ENCODE assay signal across 10 cellular contexts in genomic region chr9:131618071-131618479, GRCh38.
DNase-seq lines count a peak whose midpoint lies in the region; ATAC-seq and TF ChIP-seq lines count a peak whose summit lies in the region.
"Had no signal": no experiment of that assay in that cellular context is flagged by ENCODE, and none has a peak within 500 bp of the region (broad histone marks: within the 10 kb centered on the region; RNA-seq: fewer than 3 reads in every experiment).

No MANE protein-coding gene starts in this region.

- no peaks in the 10 kb centered on the region for H3K9me3 ChIP-seq in T-helper 17 cell (ENCODE audit: control insufficient read depth, low read length, poor library complexity, severe bottlenecking)
- H3K9me3 ChIP-seq in heart right ventricle: peaks cover 0 to 8% (median 0%) of the 10 kb centered on the region in 11 donors

- H3K27me3 Mint-ChIP-seq in T-helper 17 cell: no peaks in the 10 kb centered on the region
- H3K27me3 Mint-ChIP-seq in T-cell: no peaks in the 10 kb centered on the region

- intact Hi-C loops in heart right ventricle (cut with DNase I): loop anchor here in 1 of 10 donors (2.0 kb wide), 1 partner anchor 91 kb away; no protein-coding TSS in a partner anchor

- peaks cover 0 to 100% (median 47%) of the 10 kb centered on the region in 9 donors for H3K36me3 ChIP-seq in heart right ventricle

- no peaks in the 10 kb centered on the region for H3K27me3 ChIP-seq in heart right ventricle

- no peak for DNase-seq in activated naive CD4-positive, alpha-beta T cell treated with anti-CD3 and anti-CD28 coated beads, Interleukin-2, amount 50 U/mL, for 72 hours (ENCODE audit: low spot score in 2 of 2)
- no peak for DNase-seq in activated naive CD4-positive, alpha-beta T cell (lab: John Stamatoyannopoulos, UW)
- DNase-seq in T-helper 17 cell: no peak
- DNase-seq in heart right ventricle: peak; percentile 64 to 94
- DNase-seq in SW480 (ENCODE audit: low spot score): no peak
- no peak for DNase-seq in activated CD8-positive, alpha-beta memory T cell treated with anti-CD3 and anti-CD28 coated beads, Interleukin-2, amount 50 U/mL, for 4 hours
- DNase-seq in T-cell: no peak
- DNase-seq: SW 1271 had no signal

- peaks cover 6 to 16% of the 10 kb centered on the region in 2 donors for H3K36me3 Mint-ChIP-seq in activated naive CD4-positive, alpha-beta T cell treated with anti-CD3 and anti-CD28 coated beads, Interleukin-2, amount 50 U/mL, for 72 hours
- H3K36me3 Mint-ChIP-seq in T-helper 17 cell (ENCODE audit: low read depth) (peaks cover 9% of the 10 kb centered on the region), T-cell (peaks cover 68% of the 10 kb centered on the region)

- peak overlapping the region; percentile 43 to 47 for H3K27ac Mint-ChIP-seq in activated naive CD4-positive, alpha-beta T cell treated with anti-CD3 and anti-CD28 coated beads, Interleukin-2, amount 50 U/mL, for 72 hours
- H3K27ac Mint-ChIP-seq in T-helper 17 cell (peak overlapping the region; percentile 16), T-cell (no peak overlapping the region)
- H3K27ac Mint-ChIP-seq: mesothelial cell of epicardium had no signal

- POLR2A ChIA-PET in T-cell (lab: Charles Lee): no interaction called here

- H3K27ac ChIP-seq in heart right ventricle: peak overlapping the region in 8 of 10 donors; percentile 29 to 69 (median 62)

- H3K4me1 ChIP-seq in heart right ventricle: peaks cover 8 to 46% (median 33%) of the 10 kb centered on the region in 9 donors

- H3K4me1 Mint-ChIP-seq in T-helper 17 cell: peaks cover 18% of the 10 kb centered on the region
- H3K4me1 Mint-ChIP-seq in T-cell: peaks cover 3 to 15% (median 5%) of the 10 kb centered on the region in 3 donors

- CTCF ChIA-PET in T-cell (lab: Charles Lee): no interaction called here

- no peak overlapping the region for H3K4me3 ChIP-seq in heart right ventricle

- no peak for ATAC-seq in activated naive CD4-positive, alpha-beta T cell treated with anti-CD3 and anti-CD28 coated beads, Interleukin-2, amount 50 U/mL, for 72 hours
- ATAC-seq in T-helper 17 cell: no peak
- ATAC-seq in heart right ventricle: peak; percentile 85 to 96 (median 92)
- ATAC-seq in GM18873 (IDR thresholded peaks at IDR 0.05; ENCODE audit: low FRiP score, unreplicated experiment): no peak
- no peak for ATAC-seq in T-cell (replicated peaks in 1 of 4)

- H3K4me3 Mint-ChIP-seq in T-helper 17 cell (no peak overlapping the region), T-cell (no peak overlapping the region)
- H3K4me3 Mint-ChIP-seq: mesothelial cell of epicardium had no signal

- H3K9me3 Mint-ChIP-seq in activated naive CD4-positive, alpha-beta T cell treated with anti-CD3 and anti-CD28 coated beads, Interleukin-2, amount 50 U/mL, for 72 hours: no peaks in the 10 kb centered on the region
- H3K9me3 Mint-ChIP-seq in T-cell: no peaks in the 10 kb centered on the region
- H3K9me3 Mint-ChIP-seq: mesothelial cell of epicardium had no signal

- TF ChIP-seq CTCF in heart right ventricle (IDR thresholded peaks at IDR 0.05): no peak

- WGBS in heart right ventricle, 2 donors: 9 to 11% methylated on average over 2 of the region's 2 CpGs

Comparison
In these comparisons a context has a peak if more than half of its experiments do, and no peak if none do; other contexts are left out.
1. ATAC-seq: peak in heart right ventricle (8 of 8); none in activated naive CD4-positive, alpha-beta T cell treated with anti-CD3 and anti-CD28 coated beads, Interleukin-2, amount 50 U/mL, for 72 hours (0 of 2), T-helper 17 cell (single experiment), GM18873 (single experiment) and T-cell (0 of 4).
2. DNase-seq: peak in heart right ventricle (2 of 2); none in activated naive CD4-positive, alpha-beta T cell treated with anti-CD3 and anti-CD28 coated beads, Interleukin-2, amount 50 U/mL, for 72 hours (0 of 2), activated naive CD4-positive, alpha-beta T cell (0 of 4), T-helper 17 cell (0 of 3), SW480 (single experiment), activated CD8-positive, alpha-beta memory T cell treated with anti-CD3 and anti-CD28 coated beads, Interleukin-2, amount 50 U/mL, for 4 hours (single experiment) and T-cell (0 of 34).
3. H3K27ac Mint-ChIP-seq: peak in activated naive CD4-positive, alpha-beta T cell treated with anti-CD3 and anti-CD28 coated beads, Interleukin-2, amount 50 U/mL, for 72 hours (2 of 2) and T-helper 17 cell (single experiment); none in T-cell (0 of 2).